Comparison of ENCODE assay signal across 8 cellular contexts in the genomic region with DNA sequence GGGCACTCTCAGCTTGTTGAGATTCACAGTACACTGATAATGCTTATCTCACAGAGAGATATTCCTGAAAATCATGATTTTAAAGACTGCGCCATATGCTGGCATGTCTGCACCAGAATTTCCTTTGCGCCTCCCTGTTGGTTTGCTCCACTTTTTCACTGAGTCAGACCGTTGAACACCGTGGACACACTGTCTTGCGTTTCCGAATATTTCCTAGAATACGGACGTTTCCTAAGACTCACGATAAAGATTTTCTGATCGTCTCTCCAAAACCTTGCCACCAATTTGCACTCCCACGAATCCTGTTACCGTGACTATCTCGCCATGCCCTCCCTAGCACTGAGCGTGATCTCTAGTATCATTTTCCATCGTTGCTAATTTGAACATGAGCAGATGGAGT. TPM values are rescaled to one million over a fixed set of nuclear protein-coding genes. Genes with fewer than 3 reads are reported as not detected.
DNase-seq lines count a peak whose midpoint lies in the region; ATAC-seq and TF ChIP-seq lines count a peak whose summit lies in the region.

No MANE protein-coding gene starts in this region.

- H3K4me1 ChIP-seq in cardiac muscle cell (ENCODE audit: low read depth) (peaks cover 5% of the 10 kb centered on the region), mononuclear cell (ENCODE audit: insufficient read depth, low read length) (peaks cover 19% of the 10 kb centered on the region), urinary bladder (ENCODE audit: insufficient read depth) (no peaks in the 10 kb centered on the region)

- 28% methylated on average over 15 of the region's 15 CpGs for WGBS in urinary bladder

- TF ChIP-seq CTCF in cardiac muscle cell (IDR thresholded peaks at IDR 0.05; ENCODE audit: low read depth, low read length): no peak

- H3K36me3 ChIP-seq in cardiac muscle cell (no peaks in the 10 kb centered on the region), urinary bladder (ENCODE audit: insufficient read depth) (no peaks in the 10 kb centered on the region)

- no peaks in the 10 kb centered on the region for H3K9me3 ChIP-seq in cardiac muscle cell (ENCODE audit: low read depth)
- no peaks in the 10 kb centered on the region for H3K9me3 ChIP-seq in mononuclear cell (ENCODE audit: low read depth, low read length)

- DNase-seq in cardiac muscle cell (ENCODE audit: low read depth in 1 of 2, low spot score in 1 of 2) (no peak), cardiac septum (ENCODE audit: low spot score) (no peak), cerebellar cortex (ENCODE audit: low spot score) (peak; percentile 61), NCI-H2227 (lab: John Stamatoyannopoulos, UW; ENCODE audit: unreplicated experiment) (no peak), kidney tubule cell (ENCODE audit: low spot score) (no peak)

- no peak overlapping the region for H3K27ac ChIP-seq in cardiac muscle cell
- H3K27ac ChIP-seq in urinary bladder (ENCODE audit: low read depth): no peak overlapping the region

- peak overlapping the region; percentile 46 for H3K4me3 ChIP-seq in cardiac muscle cell
- peak overlapping the region; percentile 41 for H3K4me3 ChIP-seq in mononuclear cell (ENCODE audit: low read length)
- H3K4me3 ChIP-seq in urinary bladder (ENCODE audit: low read depth, low read length): peak overlapping the region; percentile 54

- intact Hi-C loops in cardiac septum (cut with DNase I): loop anchor here (2.0 kb wide), 2 partner anchors 43 to 87 kb away; no protein-coding TSS in a partner anchor

- H3K27me3 ChIP-seq in cardiac muscle cell (peaks cover 45% of the 10 kb centered on the region), mononuclear cell (ENCODE audit: insufficient read depth, low read length) (peaks cover 30% of the 10 kb centered on the region)

- no peak for ATAC-seq in GM18520 (IDR thresholded peaks at IDR 0.05; ENCODE audit: unreplicated experiment)

RNA-seq across cellular contexts. Expression of a gene that starts 0.5 kb away (rescaled TPM):
- total RNA-seq in cardiac muscle cell (5.3 and 7.5 TPM in 2 replicates), cardiac septum (5.5 TPM), mononuclear cell (1.3 TPM), urinary bladder (10.0 TPM)
- polyA plus RNA-seq in cardiac muscle cell (5.3 and 9.7 TPM in 2 replicates), urinary bladder (9.5 TPM)

RNA-seq across cellular contexts. Expression of a gene that starts 58.4 kb away (rescaled TPM):
- 36.4 and 38.1 TPM in 2 replicates for total RNA-seq in cardiac muscle cell
- polyA plus RNA-seq in cardiac muscle cell: 54.5 and 58.2 TPM in 2 replicates
- total RNA-seq in cardiac septum: 22.1 TPM
- 1.0 TPM for total RNA-seq in mononuclear cell
- 31.0 TPM for total RNA-seq in urinary bladder
- 18.2 TPM for polyA plus RNA-seq in urinary bladder

Comparison
In these comparisons a context has a peak if more than half of its experiments do, and no peak if none do; other contexts are left out.
1. RNA of a gene that starts 58.4 kb away (total RNA-seq): 36.4 to 38.1 TPM in cardiac muscle cell, 31.0 TPM in urinary bladder (single experiment) and 22.1 TPM in cardiac septum (single experiment); 1.0 TPM in mononuclear cell (single experiment); every median in the first group is over 10 times any median in the second.
2. Peak in every context shown above with its lines, with median percentiles within 50 percentile points of each other: H3K4me3 ChIP-seq.